Comparison of ENCODE assay signal across 19 cellular contexts in genomic region chr15:99132122-99132521, GRCh38.
"Had no signal": no experiment of that assay in that cellular context is flagged by ENCODE, and none has a peak within 500 bp of the region (broad histone marks: within the 10 kb centered on the region; RNA-seq: fewer than 3 reads in every experiment).

No MANE protein-coding gene starts in this region.

- H3K4me1 ChIP-seq: upper lobe of right lung had no signal

- H3K36me3 ChIP-seq: right lobe of liver had no signal

- H3K27me3 ChIP-seq: heart right ventricle, right lobe of liver, upper lobe of right lung had no signal

- H3K9ac ChIP-seq: parathyroid adenoma had no signal

- ATAC-seq: esophagus mucosa; SK-N-SH treated with all-trans-retinoic acid at 6 μM for 48 hours; stimulated activated naive B cell treated with anti-CD40 and anti-IgM and Interleukin-4, amounts not matched to agents 10 μg/mL and 1 μg/mL and 100 μg/mL, for 72 hours; upper lobe of right lung had no signal

- H3K9me3 ChIP-seq: heart right ventricle, right lobe of liver, upper lobe of right lung had no signal

- H3K4me3 ChIP-seq: heart right ventricle, right lobe of liver, smooth muscle cell, upper lobe of right lung had no signal

- H3K4me2 ChIP-seq: smooth muscle cell had no signal

- DNase-seq: activated CD4-positive, alpha-beta memory T cell treated with anti-CD3 and anti-CD28 coated beads for 36 hours; activated CD4-positive, alpha-beta T cell treated with anti-CD3 and anti-CD28 coated beads for 48 hours; activated naive CD4-positive, alpha-beta T cell treated with anti-CD3 and anti-CD28 coated beads for 36 hours; activated naive CD8-positive, alpha-beta T cell treated with anti-CD3 and anti-CD28 coated beads, Interleukin-2, amount 10 ng/mL, durations not matched to agents 7 days and 5 days; activated T-cell treated with anti-CD3 and anti-CD28 coated beads, Interleukin-2, amount 50 U/mL, for 48 hours; amygdala; dermis blood vessel endothelial cell; effector memory CD4-positive, alpha-beta T cell; heart right ventricle; stimulated activated CD4-positive, alpha-beta T cell treated with anti-CD3 and anti-CD28 coated beads, Interleukin-15, amount 100 ng/mL, for 24 hours; stimulated activated naive B cell treated with anti-CD40 and anti-IgM and Interleukin-4, amounts not matched to agents 10 μg/mL and 1 μg/mL and 100 μg/mL, for 72 hours; upper lobe of right lung had no signal

- FAIRE-seq: endothelial cell of umbilical vein, kidney had no signal

- H2AFZ ChIP-seq: parathyroid adenoma had no signal

- H3K79me2 ChIP-seq: parathyroid adenoma had no signal

- H3K27ac ChIP-seq: parathyroid adenoma, right lobe of liver, upper lobe of right lung had no signal
